In genomic region chr12:79776111-79776510, GRCh38 we compare ENCODE assay signal across 12 cellular contexts.
DNase-seq lines count a peak whose midpoint lies in the region; ATAC-seq and TF ChIP-seq lines count a peak whose summit lies in the region.
"Had no signal": no experiment of that assay in that cellular context is flagged by ENCODE, and none has a peak within 500 bp of the region (broad histone marks: within the 10 kb centered on the region; RNA-seq: fewer than 3 reads in every experiment).

No MANE protein-coding gene starts in this region.

- no peaks in the 10 kb centered on the region for H3K27me3 ChIP-seq in SJSA1 (replicated peaks)
- no peaks in the 10 kb centered on the region for H3K27me3 ChIP-seq in fibroblast of lung (ENCODE audit: control insufficient read depth, insufficient read depth, low read length)

- CTCF ChIA-PET in activated CD4-positive, alpha-beta T cell treated with anti-CD3 and anti-CD28 coated beads, Interleukin-2, amount 10 ng/mL, durations not matched to agents 7 days and 5 days (lab: Charles Lee) = no interaction called here

- H3K4me1 ChIP-seq in SJSA1 (replicated peaks) (peaks cover 14% of the 10 kb centered on the region), fibroblast of lung (ENCODE audit: control insufficient read depth, extremely low read depth, insufficient read depth, low read length) (peaks cover 8% of the 10 kb centered on the region)

- peak; percentile 50 for DNase-seq in AG10803 (ENCODE audit: low read depth)
- no peak for DNase-seq in SJSA1 (ENCODE audit: low read depth in 1 of 2, low spot score in 2 of 2)
- peak; percentile 43 to 75 for DNase-seq in fibroblast of lung (ENCODE audit: low read depth in 2 of 2)
- DNase-seq in non-pigmented ciliary epithelial cell (ENCODE audit: low read depth) = peak; percentile 41
- no peak for DNase-seq in activated naive CD8-positive, alpha-beta T cell treated with anti-CD3 and anti-CD28 coated beads, Interleukin-2, amount 50 U/mL, for 24 hours
- no peak for DNase-seq in substantia nigra (lab: John Stamatoyannopoulos, UW)
- DNase-seq in activated CD4-positive, alpha-beta T cell treated with anti-CD3 and anti-CD28 coated beads, Interleukin-2, amount 10 ng/mL, durations not matched to agents 7 days and 5 days = no peak
- DNase-seq: activated CD8-positive, alpha-beta memory T cell treated with anti-CD3 and anti-CD28 coated beads, Interleukin-2, amount 50 U/mL, for 48 hours; GDM1; NCI-H187 treated with DMSO at 0.1 percent for 48 hours had no signal

- no peaks in the 10 kb centered on the region for H3K9me3 Mint-ChIP-seq in activated naive CD8-positive, alpha-beta T cell treated with anti-CD3 and anti-CD28 coated beads, Interleukin-2, amount 50 U/mL, for 24 hours
- no peaks in the 10 kb centered on the region for H3K9me3 Mint-ChIP-seq in activated CD4-positive, alpha-beta T cell treated with anti-CD3 and anti-CD28 coated beads, Interleukin-2, amount 10 ng/mL, durations not matched to agents 7 days and 5 days

- no peaks in the 10 kb centered on the region for H3K27me3 Mint-ChIP-seq in activated naive CD8-positive, alpha-beta T cell treated with anti-CD3 and anti-CD28 coated beads, Interleukin-2, amount 50 U/mL, for 24 hours
- no peaks in the 10 kb centered on the region for H3K27me3 Mint-ChIP-seq in activated CD4-positive, alpha-beta T cell treated with anti-CD3 and anti-CD28 coated beads, Interleukin-2, amount 10 ng/mL, durations not matched to agents 7 days and 5 days
- H3K27me3 Mint-ChIP-seq: B cell had no signal

- no peaks in the 10 kb centered on the region for H4K20me1 ChIP-seq in fibroblast of lung (ENCODE audit: control insufficient read depth, extremely low read depth, insufficient read depth, low read length)

- H3K9me3 ChIP-seq in SJSA1 (replicated peaks) = no peaks in the 10 kb centered on the region
- H3K9me3 ChIP-seq in fibroblast of lung (ENCODE audit: control insufficient read depth, insufficient read depth, low read depth, low read length) = no peaks in the 10 kb centered on the region

- H3K4me3 Mint-ChIP-seq in activated naive CD8-positive, alpha-beta T cell treated with anti-CD3 and anti-CD28 coated beads, Interleukin-2, amount 50 U/mL, for 24 hours = no peak overlapping the region
- H3K4me3 Mint-ChIP-seq in activated CD4-positive, alpha-beta T cell treated with anti-CD3 and anti-CD28 coated beads, Interleukin-2, amount 10 ng/mL, durations not matched to agents 7 days and 5 days = no peak overlapping the region
- H3K4me3 Mint-ChIP-seq: B cell had no signal

- TF ChIP-seq CTCF in AG10803 (conservative IDR thresholded peaks at IDR 0.05; ENCODE audit: low read length) (no peak), fibroblast of lung (conservative IDR thresholded peaks at IDR 0.05 in 1 of 2, IDR thresholded peaks at IDR 0.05 in 1 of 2; ENCODE audit: low read depth in 1 of 2, low read length in 2 of 2) (no peak)

- H3K36me3 Mint-ChIP-seq in activated naive CD8-positive, alpha-beta T cell treated with anti-CD3 and anti-CD28 coated beads, Interleukin-2, amount 50 U/mL, for 24 hours (ENCODE audit: low read depth) = peaks cover 22% of the 10 kb centered on the region
- peaks cover 18% of the 10 kb centered on the region for H3K36me3 Mint-ChIP-seq in activated CD4-positive, alpha-beta T cell treated with anti-CD3 and anti-CD28 coated beads, Interleukin-2, amount 10 ng/mL, durations not matched to agents 7 days and 5 days (ENCODE audit: low read depth)

- POLR2A ChIA-PET in activated CD4-positive, alpha-beta T cell treated with anti-CD3 and anti-CD28 coated beads, Interleukin-2, amount 10 ng/mL, durations not matched to agents 7 days and 5 days (lab: Charles Lee) = no interaction called here

- H3K4me2 ChIP-seq in fibroblast of lung (ENCODE audit: extremely low read depth, insufficient read depth, low read length) = peak overlapping the region; percentile 54

- no peak overlapping the region for H2AFZ ChIP-seq in fibroblast of lung (ENCODE audit: low read length)

- no peak overlapping the region for H3K27ac Mint-ChIP-seq in activated naive CD8-positive, alpha-beta T cell treated with anti-CD3 and anti-CD28 coated beads, Interleukin-2, amount 50 U/mL, for 24 hours
- no peak overlapping the region for H3K27ac Mint-ChIP-seq in activated CD4-positive, alpha-beta T cell treated with anti-CD3 and anti-CD28 coated beads, Interleukin-2, amount 10 ng/mL, durations not matched to agents 7 days and 5 days
- H3K27ac Mint-ChIP-seq: B cell had no signal

- H3K79me2 ChIP-seq in fibroblast of lung (ENCODE audit: control insufficient read depth, insufficient read depth, low read length) = no peaks in the 10 kb centered on the region

- no peaks in the 10 kb centered on the region for H3K4me1 Mint-ChIP-seq in activated naive CD8-positive, alpha-beta T cell treated with anti-CD3 and anti-CD28 coated beads, Interleukin-2, amount 50 U/mL, for 24 hours
- H3K4me1 Mint-ChIP-seq in activated CD4-positive, alpha-beta T cell treated with anti-CD3 and anti-CD28 coated beads, Interleukin-2, amount 10 ng/mL, durations not matched to agents 7 days and 5 days = no peaks in the 10 kb centered on the region
- H3K4me1 Mint-ChIP-seq: B cell had no signal

- peaks cover 32% of the 10 kb centered on the region for H3K36me3 ChIP-seq in SJSA1
- H3K36me3 ChIP-seq in fibroblast of lung (ENCODE audit: control insufficient read depth, insufficient read depth, low read length) = no peaks in the 10 kb centered on the region

- H3K9ac ChIP-seq in fibroblast of lung (ENCODE audit: insufficient read depth, low read length) = no peak overlapping the region

- H3K27ac ChIP-seq in SJSA1 = peak overlapping the region; percentile 1; the same call in 1 of the 2 replicates
- H3K27ac ChIP-seq in fibroblast of lung (ENCODE audit: insufficient read depth, low read length) = no peak overlapping the region
- H3K27ac ChIP-seq in substantia nigra (ENCODE audit: low read depth, low read length, poor library complexity, severe bottlenecking) = no peak overlapping the region

- H3K4me3 ChIP-seq in AG10803 (ENCODE audit: low read length) = no peak overlapping the region
- no peak overlapping the region for H3K4me3 ChIP-seq in SJSA1
- no peak overlapping the region for H3K4me3 ChIP-seq in fibroblast of lung (replicated peaks in 1 of 4; ENCODE audit: control extremely low read depth in 1 of 4, insufficient read depth in 1 of 4, low read depth in 3 of 4, low read length in 4 of 4)

- ATAC-seq in activated naive CD8-positive, alpha-beta T cell treated with anti-CD3 and anti-CD28 coated beads, Interleukin-2, amount 50 U/mL, for 24 hours = no peak
- no peak for ATAC-seq in HG03354 (IDR thresholded peaks at IDR 0.05; ENCODE audit: poor library complexity, severe bottlenecking, unreplicated experiment)

Comparison
In these comparisons a context has a peak if more than half of its experiments do, and no peak if none do; other contexts are left out.
1. DNase-seq: peak in AG10803 (single experiment), fibroblast of lung (2 of 2) and non-pigmented ciliary epithelial cell (single experiment); none in SJSA1 (0 of 2), activated naive CD8-positive, alpha-beta T cell treated with anti-CD3 and anti-CD28 coated beads, Interleukin-2, amount 50 U/mL, for 24 hours (single experiment), substantia nigra (0 of 49) and activated CD4-positive, alpha-beta T cell treated with anti-CD3 and anti-CD28 coated beads, Interleukin-2, amount 10 ng/mL, durations not matched to agents 7 days and 5 days (single experiment).